15 cellular contexts compared by ENCODE assay signal in genomic region chr5:38011641-38012188, GRCh38.
"Had no signal": no experiment of that assay in that cellular context is flagged by ENCODE, and none has a peak within 500 bp of the region (broad histone marks: within the 10 kb centered on the region; RNA-seq: fewer than 3 reads in every experiment).

No MANE protein-coding gene starts in this region.

- H3K36me3 ChIP-seq: heart left ventricle, neutrophil, pancreas, thyroid gland, upper lobe of right lung had no signal

- H3K4me3 ChIP-seq: heart left ventricle, pancreas, thyroid gland, upper lobe of right lung had no signal

- H3K9me3 ChIP-seq: heart left ventricle, neutrophil, pancreas, thyroid gland, upper lobe of right lung had no signal

- H3K4me1 ChIP-seq: heart left ventricle, pancreas, thyroid gland, upper lobe of right lung had no signal

- H3K27me3 ChIP-seq: heart left ventricle, neutrophil, pancreas, thyroid gland had no signal

- DNase-seq: activated CD4-positive, alpha-beta memory T cell treated with anti-CD3 and anti-CD28 coated beads for 36 hours; activated CD4-positive, alpha-beta T cell treated with anti-CD3 and anti-CD28 coated beads for 48 hours; activated effector memory CD4-positive, alpha-beta T cell treated with Interleukin-2 at 50 U/mL for 16 hours; activated naive CD4-positive, alpha-beta T cell treated with anti-CD3 and anti-CD28 coated beads, Interleukin-2, amount 10 ng/mL, durations not matched to agents 7 days and 5 days; activated T-cell treated with anti-CD3 and anti-CD28 coated beads, Interleukin-2, amount 50 U/mL, for 72 hours; heart left ventricle; midbrain; pancreas; right cardiac atrium; stimulated activated CD4-positive, alpha-beta T cell treated with anti-CD3 and anti-CD28 coated beads, Interleukin-1b, Interleukin-23, amount 100 ng/mL, for 48 hours; substantia nigra; thyroid gland; upper lobe of right lung had no signal

- H3K27ac ChIP-seq: epithelial cell of prostate, heart left ventricle, neutrophil, pancreas, thyroid gland, upper lobe of right lung had no signal
